Comparison of ENCODE assay signal across 9 cellular contexts in the genomic region with DNA sequence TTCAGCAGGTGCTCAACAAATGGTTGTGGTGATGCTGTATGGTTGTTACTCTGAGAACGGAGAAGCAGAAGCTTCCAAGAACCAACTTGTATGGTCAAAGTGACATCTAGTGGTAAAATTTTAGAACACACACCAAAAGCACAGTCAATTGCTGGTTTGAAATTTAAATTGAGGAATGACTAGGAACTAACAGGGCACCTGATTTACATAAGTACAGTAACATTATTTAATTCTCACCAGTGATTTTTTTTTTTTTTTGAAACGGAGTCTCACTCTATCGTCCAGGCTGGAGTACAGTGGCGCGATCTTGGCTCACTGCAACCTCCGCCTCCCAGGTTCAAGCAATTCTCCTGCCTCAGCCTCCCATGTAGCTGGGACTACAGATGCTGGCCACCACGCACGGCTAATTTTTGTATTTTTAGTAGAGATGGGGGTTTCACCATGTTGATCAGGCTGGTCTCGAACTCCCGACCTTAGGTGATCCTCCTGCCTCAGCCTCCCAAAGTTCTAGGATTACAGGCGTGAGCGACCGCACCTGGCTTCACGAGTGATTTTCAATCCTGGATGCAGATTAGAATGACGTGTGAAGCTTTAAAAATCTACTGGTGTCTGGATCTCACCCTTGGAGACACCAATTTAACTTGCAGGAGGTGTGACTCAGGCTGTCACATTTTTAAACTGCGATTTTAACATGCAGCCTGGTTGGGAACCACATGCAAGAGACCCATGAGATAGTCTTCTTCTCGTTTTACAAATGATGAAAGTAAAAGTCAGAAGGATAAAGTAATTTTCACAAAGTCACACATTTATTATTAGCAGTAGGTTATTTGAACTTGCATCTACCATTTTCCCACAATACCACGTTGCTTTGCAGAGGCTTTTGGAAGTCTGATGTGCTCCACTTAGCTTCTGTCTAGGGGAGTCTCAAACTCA.
DNase-seq lines count a peak whose midpoint lies in the region; ATAC-seq, FAIRE-seq and TF ChIP-seq lines count a peak whose summit lies in the region.
"Had no signal": no experiment of that assay in that cellular context is flagged by ENCODE, and none has a peak within 500 bp of the region (broad histone marks: within the 10 kb centered on the region; RNA-seq: fewer than 3 reads in every experiment).

No MANE protein-coding gene starts in this region.

- H3K9me3 ChIP-seq in tibial artery, result no peaks in the 10 kb centered on the region

- H3K27me3 ChIP-seq in brain microvascular endothelial cell (replicated peaks), result no peaks in the 10 kb centered on the region
- peaks cover 0 to 5% of the 10 kb centered on the region in 2 donors for H3K27me3 ChIP-seq in tibial artery

- DNase-seq in DMS79 treated with DMSO at 0.1 percent for 48 hours (lab: John Stamatoyannopoulos, UW) (peak; percentile 87), NCI-H69 (lab: John Stamatoyannopoulos, UW) (peak; percentile 85), brain microvascular endothelial cell (no peak), tibial artery (no peak), cortex of kidney (lab: John Stamatoyannopoulos, UW) (no peak)
- no peak for DNase-seq in stimulated activated CD4-positive, alpha-beta T cell treated with anti-CD3 and anti-CD28 coated beads, Interleukin-2, amount 100 ng/mL, for 24 hours

- intact Hi-C loops in tibial artery (cut with DNase I; ENCODE audit: low total_unique reads), result loop anchor here (2.0 to 5.0 kb wide), 2 partner anchors 178 to 300 kb away; no protein-coding TSS in a partner anchor

- no peaks in the 10 kb centered on the region for H3K4me1 ChIP-seq in tibial artery

- peak; percentile 99 for FAIRE-seq in islet of Langerhans (lab: Jason Lieb, UNC)

- peak; percentile 40 for ATAC-seq in HG03571 (IDR thresholded peaks at IDR 0.05; ENCODE audit: unreplicated experiment)

- H3K36me3 ChIP-seq in brain microvascular endothelial cell (replicated peaks), result no peaks in the 10 kb centered on the region
- no peaks in the 10 kb centered on the region for H3K36me3 ChIP-seq in tibial artery

- in situ Hi-C loops in brain microvascular endothelial cell (cut with HindIII; ENCODE audit: low pct_ligation_motif_present, low sequenced_read_pairs), result loop anchor here (25.0 kb wide), 2 partner anchors 185 to 285 kb away; no protein-coding TSS in a partner anchor

- H3K4me3 ChIP-seq in brain microvascular endothelial cell (ENCODE audit: low read depth, low read length) (no peak overlapping the region), tibial artery (no peak overlapping the region)
- H3K4me3 ChIP-seq: SK-N-MC had no signal

- H3K27ac ChIP-seq in brain microvascular endothelial cell (no peak overlapping the region), tibial artery (no peak overlapping the region)
- H3K27ac ChIP-seq: SK-N-MC had no signal

- TF ChIP-seq CTCF in brain microvascular endothelial cell (IDR thresholded peaks at IDR 0.05; ENCODE audit: low read depth, low read length, missing control alignments) (peak; percentile 47), tibial artery (IDR thresholded peaks at IDR 0.05) (peak; percentile 60 to 79)

Comparison
In these comparisons a context has a peak if more than half of its experiments do, and no peak if none do; other contexts are left out.
1. DNase-seq: peak in DMS79 treated with DMSO at 0.1 percent for 48 hours (single experiment) and NCI-H69 (single experiment); none in brain microvascular endothelial cell (single experiment), tibial artery (0 of 2), stimulated activated CD4-positive, alpha-beta T cell treated with anti-CD3 and anti-CD28 coated beads, Interleukin-2, amount 100 ng/mL, for 24 hours (0 of 2) and cortex of kidney (single experiment).